19 cellular contexts compared by ENCODE assay signal in the genomic region with DNA sequence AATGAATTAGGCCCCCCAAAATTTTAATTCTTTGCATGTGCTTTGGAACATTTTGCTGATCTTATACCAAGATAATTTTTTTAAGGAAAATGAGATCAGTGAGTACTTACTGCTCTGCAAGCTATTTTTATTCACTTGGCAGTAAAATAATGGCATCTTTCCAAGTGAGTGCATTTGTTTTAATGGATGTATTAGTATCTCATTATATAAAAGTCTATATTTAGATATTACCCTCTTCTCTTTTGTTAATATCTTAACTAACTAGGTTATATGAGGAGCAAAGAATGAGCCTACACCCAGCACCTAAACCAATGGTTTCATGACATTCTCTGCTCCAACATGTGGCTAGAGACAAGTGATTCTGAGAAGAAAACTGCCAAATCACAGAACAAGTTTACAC. TPM values are rescaled to one million over a fixed set of nuclear protein-coding genes. Genes with fewer than 3 reads are reported as not detected.
DNase-seq lines count a peak whose midpoint lies in the region; ATAC-seq and TF ChIP-seq lines count a peak whose summit lies in the region.
"Had no signal": no experiment of that assay in that cellular context is flagged by ENCODE, and none has a peak within 500 bp of the region (broad histone marks: within the 10 kb centered on the region; RNA-seq: fewer than 3 reads in every experiment).

No MANE protein-coding gene starts in this region.

- DNase-seq in heart left ventricle = no peak
- no peak for DNase-seq in Right ventricle myocardium inferior (ENCODE audit: missing footprints)
- DNase-seq in heart right ventricle = no peak
- DNase-seq in gastrocnemius medialis = no peak
- DNase-seq in NCI-H524 (lab: John Stamatoyannopoulos, UW) = no peak
- DNase-seq in OCI-LY7 (ENCODE audit: low spot score) = no peak
- no peak for DNase-seq in T-helper 1 cell
- DNase-seq: activated CD4-positive, alpha-beta T cell treated with anti-CD3 and anti-CD28 coated beads, Interleukin-2, amount 50 U/mL, for 1 hour; activated CD8-positive, alpha-beta memory T cell treated with anti-CD3 and anti-CD28 coated beads, Interleukin-2, amount 50 U/mL, for 48 hours; activated effector memory CD4-positive, alpha-beta T cell treated with Interleukin-2 at 50 U/mL for 16 hours; adrenal gland; effector CD8-positive, alpha-beta T cell; glutamatergic neuron; left colon; NCI-H1417 treated with DMSO at 0.1 percent for 48 hours; NCI-H2171 treated with DMSO at 0.1 percent for 48 hours; stimulated activated CD4-positive, alpha-beta T cell treated with anti-CD3 and anti-CD28 coated beads, Interleukin-12 subunit alpha, Interleukin-12 subunit beta, amount 100 ng/mL, for 4 hours; T-cell had no signal

- H3K4me1 ChIP-seq in heart left ventricle = peaks cover 0 to 20% (median 0%) of the 10 kb centered on the region in 12 donors
- peaks cover 0 to 25% (median 9%) of the 10 kb centered on the region in 9 donors for H3K4me1 ChIP-seq in heart right ventricle
- H3K4me1 ChIP-seq in gastrocnemius medialis = peaks cover 10 to 16% of the 10 kb centered on the region in 2 donors
- H3K4me1 ChIP-seq in OCI-LY7 (ENCODE audit: insufficient read depth, low read length, poor library complexity, severe bottlenecking) = no peaks in the 10 kb centered on the region
- H3K4me1 ChIP-seq: adrenal gland had no signal

- peaks cover 0 to 6% (median 0%) of the 10 kb centered on the region in 12 donors for H3K9me3 ChIP-seq in heart left ventricle
- H3K9me3 ChIP-seq in heart right ventricle = no peaks in the 10 kb centered on the region
- no peaks in the 10 kb centered on the region for H3K9me3 ChIP-seq in gastrocnemius medialis
- H3K9me3 ChIP-seq in OCI-LY7 (ENCODE audit: low read length) = no peaks in the 10 kb centered on the region
- H3K9me3 ChIP-seq: adrenal gland had no signal

- CTCF ChIA-PET in OCI-LY7 (lab: Charles Lee; ENCODE audit: unreplicated experiment) = no interaction called here

- H3K4me3 ChIP-seq in heart left ventricle (no peak overlapping the region), heart right ventricle (no peak overlapping the region), gastrocnemius medialis (no peak overlapping the region), OCI-LY7 (ENCODE audit: low read depth, low read length, poor library complexity, severe bottlenecking) (no peak overlapping the region)
- H3K4me3 ChIP-seq: adrenal gland had no signal

- no peaks in the 10 kb centered on the region for H4K20me1 ChIP-seq in OCI-LY7 (ENCODE audit: insufficient read depth, low read length)

- BruUV-seq in OCI-LY7 (replicated peaks; lab: Mats Ljungman, UMichigan) = no TSS peak

- TF ChIP-seq CTCF in heart left ventricle (IDR thresholded peaks at IDR 0.05) (no peak), heart right ventricle (IDR thresholded peaks at IDR 0.05) (no peak), gastrocnemius medialis (IDR thresholded peaks at IDR 0.05 in 4 of 5, conservative IDR thresholded peaks at IDR 0.05 in 1 of 5) (no peak), OCI-LY7 (conservative IDR thresholded peaks at IDR 0.05; ENCODE audit: low read length) (no peak)

- H2AFZ ChIP-seq in OCI-LY7 (ENCODE audit: low read length) = no peak overlapping the region

- in situ Hi-C loops in gastrocnemius medialis (cut with MboI; ENCODE audit: low sequenced_read_pairs in 4 of 4) = loop anchor here in 2 of 4 donors (25.0 kb wide), 3 partner anchors 97 to 328 kb away; partner anchors contain the start of genes CDK16 (in 1 of the 2), CFP (in 1 of the 2) and ZNF81 (in 1 of the 2)

- H3K27me3 ChIP-seq in heart left ventricle (no peaks in the 10 kb centered on the region), heart right ventricle (peaks cover 0 to 4% (median 0%) of the 10 kb centered on the region in 7 donors), gastrocnemius medialis (no peaks in the 10 kb centered on the region)
- H3K27me3 ChIP-seq: adrenal gland had no signal

- H3K36me3 ChIP-seq in heart left ventricle (no peaks in the 10 kb centered on the region), heart right ventricle (no peaks in the 10 kb centered on the region), gastrocnemius medialis (no peaks in the 10 kb centered on the region), OCI-LY7 (ENCODE audit: insufficient read depth, low read length) (no peaks in the 10 kb centered on the region)
- H3K36me3 ChIP-seq: adrenal gland had no signal

- no peak overlapping the region for H3K4me2 ChIP-seq in OCI-LY7 (ENCODE audit: low read length)

- intact Hi-C loops in heart left ventricle (cut with DNase I) (loop anchor here in 4 of 10 donors (2.0 to 5.0 kb wide), 3 partner anchors 17 to 107 kb away; no protein-coding TSS in a partner anchor), Right ventricle myocardium inferior (cut with DNase I) (loop anchor here (2.0 kb wide), 1 partner anchor 105 kb away; no protein-coding TSS in a partner anchor), heart right ventricle (cut with DNase I) (loop anchor here in 3 of 10 donors (2.0 to 10.0 kb wide), 4 partner anchors 21 to 485 kb away; partner anchors contain the start of gene ARAF (in 1 of the 3)), gastrocnemius medialis (cut with DNase I; ENCODE audit: low total_unique reads) (loop anchor here (2.0 kb wide), 1 partner anchor 119 kb away; the partner anchor contains the start of gene UXT), OCI-LY7 (cut with micrococcal nuclease; ENCODE audit: unreplicated experiment) (no loop called here)

- TF ChIP-seq POLR2A in heart left ventricle (IDR thresholded peaks at IDR 0.05) (no peak), gastrocnemius medialis (IDR thresholded peaks at IDR 0.05) (no peak)

- H3K79me2 ChIP-seq in OCI-LY7 (ENCODE audit: insufficient read depth, low read depth, low read length) = no peaks in the 10 kb centered on the region

- POLR2A ChIA-PET in OCI-LY7 (lab: Charles Lee) = no interaction called here

- no peaks in the 10 kb centered on the region for H3K9me2 ChIP-seq in OCI-LY7 (ENCODE audit: insufficient read depth, low read length)

- ATAC-seq in heart left ventricle (peak in 3 of 4 donors; percentile 12 to 52 (median 47)), Right ventricle myocardium inferior (no peak), heart right ventricle (peak in 6 of 8 donors; percentile 4 to 66 (median 44)), gastrocnemius medialis (peak; percentile 22 to 41), HG02588 (IDR thresholded peaks at IDR 0.05; ENCODE audit: unreplicated experiment) (no peak)
- ATAC-seq: left colon, T-cell had no signal

- H3K27ac ChIP-seq in heart left ventricle (peak overlapping the region in 11 of 12 donors; percentile 16 to 87 (median 76)), heart right ventricle (peak overlapping the region in 7 of 10 donors; percentile 37 to 86 (median 82)), gastrocnemius medialis (peak overlapping the region; percentile 78 to 85 (median 82)), OCI-LY7 (ENCODE audit: low read depth, low read length, poor library complexity, severe bottlenecking) (no peak overlapping the region)

RNA-seq across cellular contexts. Expression of gene ARAF, which starts 21.1 kb away (rescaled TPM):
- total RNA-seq in heart left ventricle (10 to 100 TPM; 68.3 to 97.6 (median 85.1) TPM), Right ventricle myocardium inferior (76.5 TPM), heart right ventricle (10 to 100 TPM; 73.0 to 93.1 (median 79.8) TPM), gastrocnemius medialis (10 to 100 TPM; 44.8 to 93.3 (median 66.7) TPM), OCI-LY7 (2022) (52.4 and 58.2 TPM in 2 replicates)
- polyA plus RNA-seq in heart left ventricle (10 to 100 TPM; 36.3 to 70.7 TPM), heart right ventricle (10 to 100 TPM; 45.2 to 57.0 TPM)
- 13.2 and 28.9 TPM in 2 replicates for total RNA-seq in OCI-LY7 (2014; rRNA removed; shearing (Covaris generic))

RNA-seq across cellular contexts. Expression of gene TIMP1, which starts 42.4 kb away (rescaled TPM):
- total RNA-seq in heart left ventricle (100 to 1,000 TPM in 5 of 9 donors, 10 to 100 TPM in 4; 52.5 to 864 (median 177) TPM), Right ventricle myocardium inferior (112 TPM), heart right ventricle (100 to 1,000 TPM in 2 of 10 donors, 10 to 100 TPM in 8; 32.8 to 534 (median 68.8) TPM), gastrocnemius medialis (10 to 100 TPM; 15.8 to 94.8 (median 47.1) TPM), OCI-LY7 (2022) (0.83 TPM in 1 of 2 replicates, not detected in the other)
- polyA plus RNA-seq in heart left ventricle (100 to 1,000 TPM in 1 of 2 donors, 10 to 100 TPM in 1; 83.9 to 398 TPM), heart right ventricle (100 to 1,000 TPM; 240 to 826 TPM)
- not detected in 2 replicates for total RNA-seq in OCI-LY7 (2014; rRNA removed; shearing (Covaris generic))

RNA-seq across cellular contexts. Expression of gene ZNF41, which starts 56.8 kb away (rescaled TPM):
- total RNA-seq in heart left ventricle (10 to 100 TPM; 10.3 to 19.6 (median 13.1) TPM), Right ventricle myocardium inferior (13.1 TPM), heart right ventricle (10 to 100 TPM; 10.6 to 19.3 (median 14.8) TPM), gastrocnemius medialis (10 to 100 TPM in 3 of 4 donors, 1 to 10 TPM in 1; 8.7 to 14.9 (median 11.7) TPM), OCI-LY7 (2022) (9.7 and 10.7 TPM in 2 replicates)
- polyA plus RNA-seq in heart left ventricle (1 to 10 TPM; 4.6 to 6.7 TPM), heart right ventricle (1 to 10 TPM; 3.1 to 6.7 TPM)
- total RNA-seq in OCI-LY7 (2014; rRNA removed; shearing (Covaris generic)) = 8.4 and 10.7 TPM in 2 replicates

Comparison
In these comparisons a context has a peak if more than half of its experiments do, and no peak if none do; other contexts are left out.
1. ATAC-seq: peak in heart left ventricle (3 of 4), heart right ventricle (6 of 8) and gastrocnemius medialis (2 of 2); none in Right ventricle myocardium inferior (single experiment) and HG02588 (single experiment).
2. RNA of gene TIMP1, which starts 42.4 kb away (total RNA-seq): 52.5 to 864 TPM in heart left ventricle, 112 TPM in Right ventricle myocardium inferior (single experiment), 15.8 to 94.8 TPM in gastrocnemius medialis and 32.8 to 534 TPM in heart right ventricle; 0.83 TPM in OCI-LY7; every median in the first group is over 4 times any median in the second.